In the genomic region with DNA sequence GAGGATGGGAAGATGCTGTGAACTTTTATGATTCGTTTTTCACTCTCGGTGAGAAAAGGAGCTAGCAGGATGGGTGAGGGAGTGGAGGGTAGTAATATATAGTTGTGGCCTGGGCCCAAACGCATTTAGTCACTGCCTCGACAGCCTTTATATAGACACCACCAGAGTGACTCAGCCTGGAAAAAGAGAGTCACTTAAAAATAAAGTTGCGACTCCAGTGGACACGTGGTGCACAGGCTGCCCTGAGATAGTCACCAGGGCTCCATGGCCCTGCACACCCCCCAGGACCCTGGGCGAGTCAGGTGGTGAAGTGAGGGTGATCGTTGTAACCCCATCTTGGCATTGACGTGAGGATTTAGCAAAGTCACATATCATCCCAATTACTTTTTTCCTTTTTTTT, we compare ENCODE assay signal across 9 cellular contexts.
DNase-seq lines count a peak whose midpoint lies in the region; TF ChIP-seq lines count a peak whose summit lies in the region.
"Had no signal": no experiment of that assay in that cellular context is flagged by ENCODE, and none has a peak within 500 bp of the region (broad histone marks: within the 10 kb centered on the region; RNA-seq: fewer than 3 reads in every experiment).

No MANE protein-coding gene starts in this region.

- intact Hi-C loops in activated T-helper 2 cell treated with anti-CD3 and anti-CD28 coated beads, Interferon-gamma antibody, Interleukin-2, Interleukin-4, amounts not matched to agents 10 μg/mL and 5 μg/mL and 100 μg/mL, durations not matched to agents 14 hours and 24 hours and 36 hours (cut with micrococcal nuclease) = no loop called here

- H3K27me3 ChIP-seq in BJ (ENCODE audit: control insufficient read depth, insufficient read depth, low read length) = no peaks in the 10 kb centered on the region

- H3K36me3 ChIP-seq in BJ (ENCODE audit: control insufficient read depth, insufficient read depth, low read length) = peaks cover 5% of the 10 kb centered on the region

- no peak overlapping the region for H3K4me3 ChIP-seq in BJ (ENCODE audit: low read depth, low read length)
- peak overlapping the region; percentile 47 for H3K4me3 ChIP-seq in coronary artery

- no peak overlapping the region for H3K4me3 Mint-ChIP-seq in activated T-helper 2 cell treated with anti-CD3 and anti-CD28 coated beads, Interferon-gamma antibody, Interleukin-2, Interleukin-4, amounts not matched to agents 10 μg/mL and 5 μg/mL and 100 μg/mL, durations not matched to agents 14 hours and 24 hours and 36 hours (ENCODE audit: low read depth)

- TF ChIP-seq CTCF in BJ (IDR thresholded peaks at IDR 0.05; ENCODE audit: insufficient read depth, low read depth, low read length) (no peak), coronary artery (IDR thresholded peaks at IDR 0.05) (no peak)

- H3K9me3 Mint-ChIP-seq in activated T-helper 2 cell treated with anti-CD3 and anti-CD28 coated beads, Interferon-gamma antibody, Interleukin-2, Interleukin-4, amounts not matched to agents 10 μg/mL and 5 μg/mL and 100 μg/mL, durations not matched to agents 14 hours and 24 hours and 36 hours = no peaks in the 10 kb centered on the region

- no peaks in the 10 kb centered on the region for H3K36me3 Mint-ChIP-seq in activated T-helper 2 cell treated with anti-CD3 and anti-CD28 coated beads, Interferon-gamma antibody, Interleukin-2, Interleukin-4, amounts not matched to agents 10 μg/mL and 5 μg/mL and 100 μg/mL, durations not matched to agents 14 hours and 24 hours and 36 hours (ENCODE audit: low read depth)

- DNase-seq in BJ (ENCODE audit: low read depth) (peak; percentile 60), LHCN-M2 (ENCODE audit: low read depth) (peak; percentile 63), coronary artery (ENCODE audit: low spot score) (peak; percentile 84), non-pigmented ciliary epithelial cell (ENCODE audit: low read depth) (peak; percentile 26), iPS-NIHi11 (ENCODE audit: low spot score) (no peak), COR-L47 (lab: John Stamatoyannopoulos, UW) (no peak), GM19240 (ENCODE audit: insufficient read length, low spot score) (no peak)
- DNase-seq in activated T-helper 2 cell treated with anti-CD3 and anti-CD28 coated beads, Interferon-gamma antibody, Interleukin-2, Interleukin-4, amounts not matched to agents 10 μg/mL and 5 μg/mL and 100 μg/mL, durations not matched to agents 14 hours and 24 hours and 36 hours (ENCODE audit: low spot score) = no peak
- DNase-seq: activated gamma-delta T cell treated with Interleukin-2 at 50 U/mL for 16 hours had no signal

- no peak overlapping the region for H3K27ac Mint-ChIP-seq in activated T-helper 2 cell treated with anti-CD3 and anti-CD28 coated beads, Interferon-gamma antibody, Interleukin-2, Interleukin-4, amounts not matched to agents 10 μg/mL and 5 μg/mL and 100 μg/mL, durations not matched to agents 14 hours and 24 hours and 36 hours

- peak overlapping the region; percentile 87 to 93 for H3K27ac ChIP-seq in coronary artery

- CTCF ChIA-PET in BJ (lab: Yijun Ruan, JAX) = no interaction called here

- no peaks in the 10 kb centered on the region for H3K27me3 Mint-ChIP-seq in activated T-helper 2 cell treated with anti-CD3 and anti-CD28 coated beads, Interferon-gamma antibody, Interleukin-2, Interleukin-4, amounts not matched to agents 10 μg/mL and 5 μg/mL and 100 μg/mL, durations not matched to agents 14 hours and 24 hours and 36 hours (ENCODE audit: low read depth)

- H3K4me1 Mint-ChIP-seq in activated T-helper 2 cell treated with anti-CD3 and anti-CD28 coated beads, Interferon-gamma antibody, Interleukin-2, Interleukin-4, amounts not matched to agents 10 μg/mL and 5 μg/mL and 100 μg/mL, durations not matched to agents 14 hours and 24 hours and 36 hours (ENCODE audit: low read depth) = peaks cover 6% of the 10 kb centered on the region

- POLR2A ChIA-PET in BJ (lab: Charles Lee) = interaction anchor here (0.7 kb wide), 1 partner anchor 26 kb away, joined by 4 read pairs; no protein-coding TSS in a partner anchor

Comparison
In these comparisons a context has a peak if more than half of its experiments do, and no peak if none do; other contexts are left out.
1. DNase-seq: peak in BJ (single experiment), LHCN-M2 (single experiment), coronary artery (single experiment) and non-pigmented ciliary epithelial cell (single experiment); none in activated T-helper 2 cell treated with anti-CD3 and anti-CD28 coated beads, Interferon-gamma antibody, Interleukin-2, Interleukin-4, amounts not matched to agents 10 μg/mL and 5 μg/mL and 100 μg/mL, durations not matched to agents 14 hours and 24 hours and 36 hours (single experiment), iPS-NIHi11 (single experiment), COR-L47 (single experiment) and GM19240 (single experiment).